In the genomic region with DNA sequence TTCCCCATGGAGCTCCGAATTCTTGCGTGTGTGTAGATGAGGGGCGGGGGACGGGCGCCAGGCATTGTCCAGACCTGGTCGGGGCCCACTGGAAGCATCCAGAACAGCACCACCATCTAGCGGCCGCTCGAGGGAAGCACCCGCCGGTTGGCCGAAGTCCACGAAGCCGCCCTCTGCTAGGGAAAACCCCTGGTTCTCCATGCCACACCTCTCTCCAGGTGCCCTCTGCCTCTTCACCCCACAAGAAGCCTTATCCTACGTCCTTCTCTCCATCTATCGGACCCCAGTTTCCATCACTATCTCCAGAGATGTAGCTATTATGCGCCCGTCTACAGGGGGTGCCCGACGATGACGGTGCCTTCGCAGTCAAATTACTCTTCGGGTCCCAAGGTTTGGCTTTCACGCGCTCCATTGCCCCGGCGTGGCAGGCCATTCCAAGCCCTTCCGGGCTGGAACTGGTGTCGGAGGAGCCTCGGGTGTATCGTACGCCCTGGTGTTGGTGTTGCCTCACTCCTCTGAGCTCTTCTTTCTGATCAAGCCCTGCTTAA, we compare ENCODE assay signal across 8 cellular contexts. TPM values are rescaled to one million over a fixed set of nuclear protein-coding genes. Genes with fewer than 3 reads are reported as not detected.
A peak's percentile ranks its signal among the peaks of the same experiment; 100 is the strongest.
DNase-seq lines count a peak whose midpoint lies in the region; ATAC-seq and TF ChIP-seq lines count a peak whose summit lies in the region.

No MANE protein-coding gene starts in this region.

- H3K9me3 ChIP-seq in ectodermal cell (ENCODE audit: control insufficient read depth, low read length), result no peaks in the 10 kb centered on the region
- no peaks in the 10 kb centered on the region for H3K9me3 ChIP-seq in lung (ENCODE audit: control insufficient read depth in 2 of 2, insufficient read depth in 1 of 2, low read length in 1 of 2)

- peak; percentile 36 for ATAC-seq in GM19025 (IDR thresholded peaks at IDR 0.05; ENCODE audit: low read depth, unreplicated experiment)
- ATAC-seq in HG03521 (IDR thresholded peaks at IDR 0.05; ENCODE audit: unreplicated experiment), result peak; percentile 49
- peak; percentile 74 for ATAC-seq in activated CD8-positive, alpha-beta T cell treated with anti-CD3 and anti-CD28 coated beads, Interleukin-2, amount 10 ng/mL, durations not matched to agents 7 days and 5 days
- ATAC-seq in lung (ENCODE audit: insufficient read depth, low FRiP score), result peak; percentile 55

- no peaks in the 10 kb centered on the region for H3K27me3 Mint-ChIP-seq in activated CD8-positive, alpha-beta T cell treated with anti-CD3 and anti-CD28 coated beads, Interleukin-2, amount 10 ng/mL, durations not matched to agents 7 days and 5 days (ENCODE audit: low read depth)

- peaks cover 63% of the 10 kb centered on the region for H3K4me1 Mint-ChIP-seq in activated CD8-positive, alpha-beta T cell treated with anti-CD3 and anti-CD28 coated beads, Interleukin-2, amount 10 ng/mL, durations not matched to agents 7 days and 5 days (ENCODE audit: low read depth)

- peaks cover 30% of the 10 kb centered on the region for H3K4me1 ChIP-seq in ectodermal cell (ENCODE audit: control insufficient read depth, insufficient read depth, low read length)
- H3K4me1 ChIP-seq in lung (ENCODE audit: control insufficient read depth in 2 of 2, insufficient read depth in 2 of 2, low read length in 2 of 2), result peaks cover 0 to 18% of the 10 kb centered on the region in 2 donors

- CTCF ChIA-PET in activated CD8-positive, alpha-beta T cell treated with anti-CD3 and anti-CD28 coated beads, Interleukin-2, amount 10 ng/mL, durations not matched to agents 7 days and 5 days (lab: Charles Lee), result interaction anchor here (0.6 to 6.1 kb wide), 60 partner anchors 9 to 323 kb away, joined by 3 to 264 read pairs (median 6); a partner anchor contains a TSS

- H3K27ac ChIP-seq in ectodermal cell (ENCODE audit: insufficient read depth, low read depth, low read length, poor library complexity, severe bottlenecking) (peak overlapping the region; percentile 90), lung (ENCODE audit: low read depth in 1 of 2, low read length in 1 of 2) (peak overlapping the region; percentile 95 to 97)

- no peaks in the 10 kb centered on the region for H3K9me3 Mint-ChIP-seq in activated CD8-positive, alpha-beta T cell treated with anti-CD3 and anti-CD28 coated beads, Interleukin-2, amount 10 ng/mL, durations not matched to agents 7 days and 5 days (ENCODE audit: insufficient read depth)

- TF ChIP-seq CTCF in AG09319 (IDR thresholded peaks at IDR 0.05; ENCODE audit: low read depth, low read length) (peak; percentile 90), lung (IDR thresholded peaks at IDR 0.05; ENCODE audit: control extremely low read depth, extremely low read depth) (peak; percentile 84)

- H3K36me3 ChIP-seq in ectodermal cell (ENCODE audit: control insufficient read depth, insufficient read depth, low read length) (peaks cover 24% of the 10 kb centered on the region), lung (ENCODE audit: control insufficient read depth in 2 of 2, insufficient read depth in 2 of 2, low read length in 2 of 2) (peaks cover 4 to 28% of the 10 kb centered on the region in 2 donors)

- H3K4me3 ChIP-seq in ectodermal cell (ENCODE audit: insufficient read depth, low read depth, low read length) (peak overlapping the region; percentile 87), lung (peak overlapping the region; percentile 79)

- H3K4me3 Mint-ChIP-seq in activated CD8-positive, alpha-beta T cell treated with anti-CD3 and anti-CD28 coated beads, Interleukin-2, amount 10 ng/mL, durations not matched to agents 7 days and 5 days, result peak overlapping the region; percentile 77

- H3K36me3 Mint-ChIP-seq in activated CD8-positive, alpha-beta T cell treated with anti-CD3 and anti-CD28 coated beads, Interleukin-2, amount 10 ng/mL, durations not matched to agents 7 days and 5 days (ENCODE audit: low read depth), result peaks cover 62% of the 10 kb centered on the region

- H3K27me3 ChIP-seq in ectodermal cell (ENCODE audit: control insufficient read depth, insufficient read depth, low read length, poor library complexity, severe bottlenecking), result no peaks in the 10 kb centered on the region
- H3K27me3 ChIP-seq in lung (ENCODE audit: control insufficient read depth, insufficient read depth), result no peaks in the 10 kb centered on the region

- POLR2A ChIA-PET in activated CD8-positive, alpha-beta T cell treated with anti-CD3 and anti-CD28 coated beads, Interleukin-2, amount 10 ng/mL, durations not matched to agents 7 days and 5 days (lab: Charles Lee), result interaction anchor here (0.7 to 3.2 kb wide), 19 partner anchors 9 to 224 kb away, joined by 3 to 32 read pairs (median 4); a partner anchor contains a TSS

- peak; percentile 50 for DNase-seq in AG09319 (ENCODE audit: extremely low read depth, low read depth)
- peak; percentile 94 for DNase-seq in NCI-H82 (lab: John Stamatoyannopoulos, UW)
- peak; percentile 91 for DNase-seq in activated CD8-positive, alpha-beta T cell treated with anti-CD3 and anti-CD28 coated beads, Interleukin-2, amount 10 ng/mL, durations not matched to agents 7 days and 5 days
- DNase-seq in lung (ENCODE audit: low spot score), result peak; percentile 93
- DNase-seq in stimulated activated CD4-positive, alpha-beta T cell treated with anti-CD3 and anti-CD28 coated beads, TNF-alpha, amount 100 ng/mL, for 4 hours (ENCODE audit: low read depth in 3 of 3), result peak; percentile 74 to 78 (median 77)

- WGBS in ectodermal cell, 2 experiments, result 0 to 1% methylated on average over 32 of the region's 32 CpGs
- WGBS in lung, 2 donors, result 0 to 1% methylated on average over 30 to 32 of the region's 32 CpGs

- H3K27ac Mint-ChIP-seq in activated CD8-positive, alpha-beta T cell treated with anti-CD3 and anti-CD28 coated beads, Interleukin-2, amount 10 ng/mL, durations not matched to agents 7 days and 5 days, result peak overlapping the region; percentile 87

RNA-seq across cellular contexts. Expression of a gene that starts 0.6 kb away (rescaled TPM):
- total RNA-seq in activated CD8-positive, alpha-beta T cell treated with anti-CD3 and anti-CD28 coated beads, Interleukin-2, amount 10 ng/mL, durations not matched to agents 7 days and 5 days, result 10 to 100 TPM; 54.4 to 62.0 TPM
- polyA plus RNA-seq in ectodermal cell (2013, experiment 1 of 4), result 80.1 TPM
- 91.7 TPM for polyA plus RNA-seq in ectodermal cell (2013, experiment 2 of 4)
- 62.8 TPM for polyA plus RNA-seq in ectodermal cell (2013, experiment 3 of 4)
- 76.9 TPM for polyA plus RNA-seq in ectodermal cell (2013, experiment 4 of 4)
- total RNA-seq in lung, result 10 to 100 TPM; 34.0 to 48.3 TPM
- polyA plus RNA-seq in lung, result 10 to 100 TPM; 48.9 to 54.4 TPM

RNA-seq across cellular contexts. Expression of a gene that starts 2.6 kb away (rescaled TPM):
- total RNA-seq in activated CD8-positive, alpha-beta T cell treated with anti-CD3 and anti-CD28 coated beads, Interleukin-2, amount 10 ng/mL, durations not matched to agents 7 days and 5 days, result 1 to 10 TPM; 8.0 to 9.0 TPM
- polyA plus RNA-seq in ectodermal cell (2013, experiment 1 of 4), result 2.6 TPM
- polyA plus RNA-seq in ectodermal cell (2013, experiment 2 of 4), result 2.9 TPM
- 2.9 TPM for polyA plus RNA-seq in ectodermal cell (2013, experiment 3 of 4)
- polyA plus RNA-seq in ectodermal cell (2013, experiment 4 of 4), result 1.8 TPM
- total RNA-seq in lung, result 100 to 1,000 TPM in 1 of 2 donors, 10 to 100 TPM in 1; 48.7 to 140 TPM
- polyA plus RNA-seq in lung, result 100 to 1,000 TPM in 1 of 2 donors, 10 to 100 TPM in 1; 86.0 to 101 TPM

RNA-seq across cellular contexts. Expression of a gene that starts 12.2 kb away (rescaled TPM):
- 100 to 1,000 TPM in 1 of 2 experiments, 10 to 100 TPM in 1; 93.7 to 100 TPM for total RNA-seq in activated CD8-positive, alpha-beta T cell treated with anti-CD3 and anti-CD28 coated beads, Interleukin-2, amount 10 ng/mL, durations not matched to agents 7 days and 5 days
- 1.8 TPM for polyA plus RNA-seq in ectodermal cell (2013, experiment 1 of 4)
- polyA plus RNA-seq in ectodermal cell (2013, experiment 2 of 4), result 2.6 TPM
- polyA plus RNA-seq in ectodermal cell (2013, experiment 3 of 4), result 2.9 TPM
- 2.4 TPM for polyA plus RNA-seq in ectodermal cell (2013, experiment 4 of 4)
- 10 to 100 TPM; 15.1 to 46.5 TPM for total RNA-seq in lung
- 10 to 100 TPM; 35.4 to 72.2 TPM for polyA plus RNA-seq in lung

RNA-seq across cellular contexts. Expression of a gene that starts 18.3 kb away (rescaled TPM):
- 10 to 100 TPM in 1 of 2 experiments, 1 to 10 TPM in 1; 9.4 to 10.7 TPM for total RNA-seq in activated CD8-positive, alpha-beta T cell treated with anti-CD3 and anti-CD28 coated beads, Interleukin-2, amount 10 ng/mL, durations not matched to agents 7 days and 5 days
- not detected for polyA plus RNA-seq in ectodermal cell (2013, experiment 1 of 4)
- polyA plus RNA-seq in ectodermal cell (2013, experiment 2 of 4), result not detected
- 0.27 TPM for polyA plus RNA-seq in ectodermal cell (2013, experiment 3 of 4)
- not detected for polyA plus RNA-seq in ectodermal cell (2013, experiment 4 of 4)
- total RNA-seq in lung, result 100 to 1,000 TPM in 1 of 2 donors, 10 to 100 TPM in 1; 33.3 to 358 TPM
- polyA plus RNA-seq in lung, result 100 to 1,000 TPM; 431 to 595 TPM

RNA-seq across cellular contexts. Expression of a gene that starts 22.6 kb away (rescaled TPM):
- 10 to 100 TPM; 69.0 to 70.4 TPM for total RNA-seq in activated CD8-positive, alpha-beta T cell treated with anti-CD3 and anti-CD28 coated beads, Interleukin-2, amount 10 ng/mL, durations not matched to agents 7 days and 5 days
- 78.2 TPM for polyA plus RNA-seq in ectodermal cell (2013, experiment 1 of 4)
- polyA plus RNA-seq in ectodermal cell (2013, experiment 2 of 4), result 86.0 TPM
- polyA plus RNA-seq in ectodermal cell (2013, experiment 3 of 4), result 49.9 TPM
- polyA plus RNA-seq in ectodermal cell (2013, experiment 4 of 4), result 64.9 TPM
- total RNA-seq in lung, result 10 to 100 TPM; 42.3 to 71.5 TPM
- 10 to 100 TPM; 98.1 to 99.5 TPM for polyA plus RNA-seq in lung

Comparison
In these comparisons a context has a peak if more than half of its experiments do, and no peak if none do; other contexts are left out.
1. Peak in every context shown above with its lines: DNase-seq, ATAC-seq, H3K4me3 ChIP-seq and H3K27ac ChIP-seq.
2. RNA of a gene that starts 2.6 kb away (total RNA-seq): 48.7 to 140 TPM in lung; 8.0 to 9.0 TPM in activated CD8-positive, alpha-beta T cell treated with anti-CD3 and anti-CD28 coated beads, Interleukin-2, amount 10 ng/mL, durations not matched to agents 7 days and 5 days; every median in the first group is over 4 times any median in the second.